In the genomic region with DNA sequence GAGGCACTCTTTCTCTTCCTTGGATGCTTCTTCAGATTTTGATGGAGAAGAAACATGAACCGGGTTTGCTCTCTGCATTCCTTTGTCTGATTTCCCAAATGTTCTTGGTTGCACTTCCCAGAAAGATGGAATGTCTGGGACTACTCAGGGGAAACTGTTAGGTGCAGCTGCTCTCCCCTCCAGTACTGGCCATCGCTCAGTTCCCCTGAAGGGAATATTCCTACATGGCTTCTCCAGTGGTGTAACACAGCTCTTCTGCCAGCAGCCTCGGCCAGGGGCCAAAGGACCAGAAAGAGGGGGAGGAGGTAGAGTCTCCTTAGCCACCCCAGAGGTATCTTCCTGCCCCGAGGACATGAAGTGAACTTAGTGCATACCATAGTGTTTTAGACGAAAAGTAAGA, we compare ENCODE assay signal across 28 cellular contexts. TPM values are rescaled to one million over a fixed set of nuclear protein-coding genes. Genes with fewer than 3 reads are reported as not detected.
A peak's percentile ranks its signal among the peaks of the same experiment; 100 is the strongest.
DNase-seq lines count a peak whose midpoint lies in the region; ATAC-seq and TF ChIP-seq lines count a peak whose summit lies in the region.
"Had no signal": no experiment of that assay in that cellular context is flagged by ENCODE, and none has a peak within 500 bp of the region (broad histone marks: within the 10 kb centered on the region; RNA-seq: fewer than 3 reads in every experiment).

No MANE protein-coding gene starts in this region.

- H3K9me3 ChIP-seq in body of pancreas (no peaks in the 10 kb centered on the region), heart right ventricle (no peaks in the 10 kb centered on the region), uterus (no peaks in the 10 kb centered on the region)
- H3K9me3 ChIP-seq: mucosa of descending colon, Peyer's patch, SJSA1 had no signal

- H3K4me3 Mint-ChIP-seq in activated CD8-positive, alpha-beta memory T cell treated with anti-CD3 and anti-CD28 coated beads, Interleukin-2, amount 10 ng/mL, durations not matched to agents 7 days and 5 days = no peak overlapping the region
- H3K4me3 Mint-ChIP-seq: activated CD4-positive, alpha-beta memory T cell treated with anti-CD3 and anti-CD28 coated beads for 36 hours; activated naive CD8-positive, alpha-beta T cell treated with anti-CD3 and anti-CD28 coated beads, Interleukin-2, amount 10 ng/mL, durations not matched to agents 7 days and 5 days; IgD-negative memory B cell; stimulated activated naive CD8-positive, alpha-beta T cell treated with anti-CD3 and anti-CD28 coated beads, Interleukin-15, Interleukin-2, amounts not matched to agents 100 ng/mL and 50 ng/mL, for 24 hours had no signal

- no peaks in the 10 kb centered on the region for H3K9me3 Mint-ChIP-seq in activated CD8-positive, alpha-beta memory T cell treated with anti-CD3 and anti-CD28 coated beads, Interleukin-2, amount 10 ng/mL, durations not matched to agents 7 days and 5 days (ENCODE audit: low read depth)
- H3K9me3 Mint-ChIP-seq: activated CD4-positive, alpha-beta memory T cell treated with anti-CD3 and anti-CD28 coated beads for 36 hours; activated naive CD8-positive, alpha-beta T cell treated with anti-CD3 and anti-CD28 coated beads, Interleukin-2, amount 10 ng/mL, durations not matched to agents 7 days and 5 days; IgD-negative memory B cell; stimulated activated naive CD8-positive, alpha-beta T cell treated with anti-CD3 and anti-CD28 coated beads, Interleukin-15, Interleukin-2, amounts not matched to agents 100 ng/mL and 50 ng/mL, for 24 hours had no signal

- H3K4me3 ChIP-seq in body of pancreas (no peak overlapping the region), heart right ventricle (no peak overlapping the region), uterus (no peak overlapping the region)
- H3K4me3 ChIP-seq: lung, mucosa of descending colon, Peyer's patch, SJSA1 had no signal

- DNase-seq in body of pancreas (peak in 3 of 4 donors; percentile 35 to 37 (median 35)), heart right ventricle (peak; percentile 29 to 71), posterior vena cava (ENCODE audit: low spot score) (peak; percentile 86), uterus (peak; percentile 57 to 82), NCI-H1694 treated with DMSO at 0.1 percent for 48 hours (lab: John Stamatoyannopoulos, UW) (no peak), NCI-H2196 treated with DMSO at 0.1 percent for 48 hours (lab: John Stamatoyannopoulos, UW; ENCODE audit: unreplicated experiment) (no peak)
- no peak for DNase-seq in activated CD8-positive, alpha-beta memory T cell treated with anti-CD3 and anti-CD28 coated beads, Interleukin-2, amount 10 ng/mL, durations not matched to agents 7 days and 5 days
- DNase-seq: activated CD4-positive, alpha-beta memory T cell treated with anti-CD3 and anti-CD28 coated beads for 36 hours; activated effector memory CD4-positive, alpha-beta T cell treated with anti-CD3 and anti-CD28 coated beads, Interleukin-2, amount 50 U/mL, for 16 hours; activated naive CD8-positive, alpha-beta T cell treated with anti-CD3 and anti-CD28 coated beads, Interleukin-2, amount 10 ng/mL, durations not matched to agents 7 days and 5 days; C1 segment of cervical spinal cord; cerebellar nuclear complex; COR-L47; DMS79; HCEC 1CT; kidney; mucosa of descending colon; NCI-H1105; NCI-H2029; NCI-H526; Peyer's patch; posterior cingulate gyrus; small intestine had no signal

- TF ChIP-seq POLR2A in body of pancreas (IDR thresholded peaks at IDR 0.05) (no peak), uterus (IDR thresholded peaks at IDR 0.05) (no peak)

- ATAC-seq in body of pancreas = peak; percentile 38
- ATAC-seq in heart right ventricle = peak; percentile 80 to 96 (median 88)
- no peak for ATAC-seq in activated CD8-positive, alpha-beta memory T cell treated with anti-CD3 and anti-CD28 coated beads, Interleukin-2, amount 10 ng/mL, durations not matched to agents 7 days and 5 days
- ATAC-seq: mucosa of descending colon had no signal

- H3K36me3 Mint-ChIP-seq in activated CD8-positive, alpha-beta memory T cell treated with anti-CD3 and anti-CD28 coated beads, Interleukin-2, amount 10 ng/mL, durations not matched to agents 7 days and 5 days = no peaks in the 10 kb centered on the region
- H3K36me3 Mint-ChIP-seq: activated CD4-positive, alpha-beta memory T cell treated with anti-CD3 and anti-CD28 coated beads for 36 hours; activated naive CD8-positive, alpha-beta T cell treated with anti-CD3 and anti-CD28 coated beads, Interleukin-2, amount 10 ng/mL, durations not matched to agents 7 days and 5 days had no signal

- 69 to 88% methylated on average over 5 of the region's 5 CpGs for WGBS in body of pancreas, 2 donors
- WGBS in heart right ventricle, 2 donors = 63 to 67% methylated on average over 5 of the region's 5 CpGs

- H3K27ac ChIP-seq in body of pancreas = no peak overlapping the region
- H3K27ac ChIP-seq in heart right ventricle = peak overlapping the region in 6 of 10 donors; percentile 29 to 70 (median 60)
- H3K27ac ChIP-seq in uterus = peak overlapping the region in 1 of 2 donors; percentile 52
- H3K27ac ChIP-seq: Peyer's patch, SJSA1 had no signal

- TF ChIP-seq CTCF in body of pancreas (IDR thresholded peaks at IDR 0.05) (no peak), heart right ventricle (IDR thresholded peaks at IDR 0.05) (no peak), uterus (IDR thresholded peaks at IDR 0.05) (no peak)

- H3K4me1 ChIP-seq in body of pancreas = peaks cover 29% of the 10 kb centered on the region
- H3K4me1 ChIP-seq in heart right ventricle = peaks cover 0 to 5% (median 0%) of the 10 kb centered on the region in 9 donors
- no peaks in the 10 kb centered on the region for H3K4me1 ChIP-seq in uterus
- H3K4me1 ChIP-seq: Peyer's patch had no signal

- no peaks in the 10 kb centered on the region for H3K36me3 ChIP-seq in body of pancreas (replicated peaks in 1 of 2; ENCODE audit: insufficient read depth in 1 of 2, low read depth in 2 of 2)
- no peaks in the 10 kb centered on the region for H3K36me3 ChIP-seq in heart right ventricle
- H3K36me3 ChIP-seq in uterus = no peaks in the 10 kb centered on the region
- H3K36me3 ChIP-seq: Peyer's patch, SJSA1 had no signal

- H3K27me3 ChIP-seq in body of pancreas (no peaks in the 10 kb centered on the region), heart right ventricle (no peaks in the 10 kb centered on the region), uterus (no peaks in the 10 kb centered on the region)
- H3K27me3 ChIP-seq: Peyer's patch, SJSA1 had no signal

- H3K27ac Mint-ChIP-seq in activated CD8-positive, alpha-beta memory T cell treated with anti-CD3 and anti-CD28 coated beads, Interleukin-2, amount 10 ng/mL, durations not matched to agents 7 days and 5 days = no peak overlapping the region
- H3K27ac Mint-ChIP-seq: activated CD4-positive, alpha-beta memory T cell treated with anti-CD3 and anti-CD28 coated beads for 36 hours; activated naive CD8-positive, alpha-beta T cell treated with anti-CD3 and anti-CD28 coated beads, Interleukin-2, amount 10 ng/mL, durations not matched to agents 7 days and 5 days; IgD-negative memory B cell; stimulated activated naive CD8-positive, alpha-beta T cell treated with anti-CD3 and anti-CD28 coated beads, Interleukin-15, Interleukin-2, amounts not matched to agents 100 ng/mL and 50 ng/mL, for 24 hours had no signal

- intact Hi-C loops in body of pancreas (cut with DNase I) = loop anchor here (10.0 kb wide), 1 partner anchor 700 kb away; no protein-coding TSS in a partner anchor
- intact Hi-C loops in heart right ventricle (cut with DNase I) = no loop called here
- intact Hi-C loops in posterior vena cava (cut with DNase I) = no loop called here
- intact Hi-C loops in uterus (cut with DNase I; ENCODE audit: low total_unique reads) = no loop called here

- no peaks in the 10 kb centered on the region for H3K4me1 Mint-ChIP-seq in activated CD8-positive, alpha-beta memory T cell treated with anti-CD3 and anti-CD28 coated beads, Interleukin-2, amount 10 ng/mL, durations not matched to agents 7 days and 5 days
- H3K4me1 Mint-ChIP-seq: activated naive CD8-positive, alpha-beta T cell treated with anti-CD3 and anti-CD28 coated beads, Interleukin-2, amount 10 ng/mL, durations not matched to agents 7 days and 5 days; IgD-negative memory B cell had no signal

- no peaks in the 10 kb centered on the region for H3K27me3 Mint-ChIP-seq in activated CD8-positive, alpha-beta memory T cell treated with anti-CD3 and anti-CD28 coated beads, Interleukin-2, amount 10 ng/mL, durations not matched to agents 7 days and 5 days
- H3K27me3 Mint-ChIP-seq: activated CD4-positive, alpha-beta memory T cell treated with anti-CD3 and anti-CD28 coated beads for 36 hours; activated naive CD8-positive, alpha-beta T cell treated with anti-CD3 and anti-CD28 coated beads, Interleukin-2, amount 10 ng/mL, durations not matched to agents 7 days and 5 days; IgD-negative memory B cell; stimulated activated naive CD8-positive, alpha-beta T cell treated with anti-CD3 and anti-CD28 coated beads, Interleukin-15, Interleukin-2, amounts not matched to agents 100 ng/mL and 50 ng/mL, for 24 hours had no signal

- CTCF ChIA-PET in activated CD8-positive, alpha-beta memory T cell treated with anti-CD3 and anti-CD28 coated beads, Interleukin-2, amount 10 ng/mL, durations not matched to agents 7 days and 5 days (lab: Charles Lee) = no interaction called here

RNA-seq across cellular contexts. Expression of a gene that starts 33.5 kb away (rescaled TPM):
- total RNA-seq in body of pancreas = 10 to 100 TPM; 26.5 to 33.3 TPM
- 10 to 100 TPM; 24.3 to 40.9 (median 34.5) TPM for total RNA-seq in heart right ventricle
- polyA plus RNA-seq in heart right ventricle = 10 to 100 TPM; 26.5 to 31.1 TPM
- total RNA-seq in posterior vena cava = 10 to 100 TPM; 24.7 to 48.8 TPM
- 10 to 100 TPM; 11.3 to 48.6 (median 45.6) TPM for total RNA-seq in uterus
- total RNA-seq in activated CD8-positive, alpha-beta memory T cell treated with anti-CD3 and anti-CD28 coated beads, Interleukin-2, amount 10 ng/mL, durations not matched to agents 7 days and 5 days = under 1 TPM; 0.41 to 0.56 TPM
- total RNA-seq: T-helper 1 cell treated with Interleukin-12 subunit alpha and Interleukin-12 subunit beta and Interleukin-4 antibody, amounts not matched to agents 30 ng/mL and 1 ng/mL, for 36 hours had no signal
- polyA plus RNA-seq: IgD-negative memory B cell had no signal

Comparison
In these comparisons a context has a peak if more than half of its experiments do, and no peak if none do; other contexts are left out.
1. DNase-seq: peak in body of pancreas (3 of 4), heart right ventricle (2 of 2), posterior vena cava (single experiment) and uterus (2 of 2); none in activated CD8-positive, alpha-beta memory T cell treated with anti-CD3 and anti-CD28 coated beads, Interleukin-2, amount 10 ng/mL, durations not matched to agents 7 days and 5 days (single experiment), NCI-H1694 treated with DMSO at 0.1 percent for 48 hours (single experiment) and NCI-H2196 treated with DMSO at 0.1 percent for 48 hours (single experiment).
2. H3K27ac ChIP-seq: peak in heart right ventricle (6 of 10); none in body of pancreas (0 of 4).
3. RNA of a gene that starts 33.5 kb away (total RNA-seq): 24.7 to 48.8 TPM in posterior vena cava, 11.3 to 48.6 TPM in uterus, 24.3 to 40.9 TPM in heart right ventricle and 26.5 to 33.3 TPM in body of pancreas; 0.41 to 0.56 TPM in activated CD8-positive, alpha-beta memory T cell treated with anti-CD3 and anti-CD28 coated beads, Interleukin-2, amount 10 ng/mL, durations not matched to agents 7 days and 5 days; every median in the first group is over 4 times any median in the second.